Comparison of ENCODE assay signal across 18 cellular contexts in genomic region chr7:94630855-94631254, GRCh38. TPM values are rescaled to one million over a fixed set of nuclear protein-coding genes. Genes with fewer than 3 reads are reported as not detected.
"Had no signal": no experiment of that assay in that cellular context is flagged by ENCODE, and none has a peak within 500 bp of the region (broad histone marks: within the 10 kb centered on the region; RNA-seq: fewer than 3 reads in every experiment).

No MANE protein-coding gene starts in this region.

- H3K27me3 Mint-ChIP-seq: progenitor cell of endocrine pancreas had no signal

- H3K4me3 Mint-ChIP-seq: activated CD4-positive, alpha-beta T cell treated with anti-CD3 and anti-CD28 coated beads, Interleukin-2, amount 10 ng/mL, durations not matched to agents 24 days and 14 days; activated naive CD8-positive, alpha-beta T cell treated with anti-CD3 and anti-CD28 coated beads, Interleukin-2, amount 10 ng/mL, durations not matched to agents 7 days and 5 days; endodermal cell; memory B cell; natural killer cell had no signal

- H3K9me3 Mint-ChIP-seq: activated CD4-positive, alpha-beta T cell treated with anti-CD3 and anti-CD28 coated beads, Interleukin-2, amount 10 ng/mL, durations not matched to agents 24 days and 14 days; activated naive CD8-positive, alpha-beta T cell treated with anti-CD3 and anti-CD28 coated beads, Interleukin-2, amount 10 ng/mL, durations not matched to agents 7 days and 5 days; endodermal cell; memory B cell; natural killer cell had no signal

- H3K4me1 Mint-ChIP-seq: activated CD4-positive, alpha-beta T cell treated with anti-CD3 and anti-CD28 coated beads, Interleukin-2, amount 10 ng/mL, durations not matched to agents 24 days and 14 days; activated naive CD8-positive, alpha-beta T cell treated with anti-CD3 and anti-CD28 coated beads, Interleukin-2, amount 10 ng/mL, durations not matched to agents 7 days and 5 days; memory B cell; natural killer cell had no signal

- ATAC-seq: gastroesophageal sphincter; left lung; natural killer cell; stimulated activated naive CD8-positive, alpha-beta T cell treated with anti-CD3 and anti-CD28 coated beads, Interleukin-15, Interleukin-2, amounts not matched to agents 100 U/mL and 50 U/mL, for 24 hours had no signal

- H3K36me3 ChIP-seq: breast epithelium, gastroesophageal sphincter, left lung, right atrium auricular region had no signal

- H3K4me1 ChIP-seq: breast epithelium, left lung had no signal

- DNase-seq: activated CD4-positive, alpha-beta T cell treated with anti-CD3 and anti-CD28 coated beads, Interleukin-2, amount 10 ng/mL, durations not matched to agents 24 days and 14 days; activated CD4-positive, CD25-positive, alpha-beta regulatory T cell; activated CD8-positive, alpha-beta memory T cell treated with anti-CD3 and anti-CD28 coated beads for 24 hours; activated naive CD8-positive, alpha-beta T cell treated with anti-CD3 and anti-CD28 coated beads, Interleukin-2, amount 10 ng/mL, durations not matched to agents 7 days and 5 days; anterior cingulate cortex; endodermal cell; kidney; left lung; natural killer cell; occipital lobe; small intestine; stimulated activated naive CD8-positive, alpha-beta T cell treated with anti-CD3 and anti-CD28 coated beads, Interleukin-15, Interleukin-2, amounts not matched to agents 100 U/mL and 50 U/mL, for 24 hours; trophoblast cell had no signal

- H3K9me3 ChIP-seq: breast epithelium, gastroesophageal sphincter, left lung, right atrium auricular region had no signal

- H3K27ac Mint-ChIP-seq: activated CD4-positive, alpha-beta T cell treated with anti-CD3 and anti-CD28 coated beads, Interleukin-2, amount 10 ng/mL, durations not matched to agents 24 days and 14 days; activated naive CD8-positive, alpha-beta T cell treated with anti-CD3 and anti-CD28 coated beads, Interleukin-2, amount 10 ng/mL, durations not matched to agents 7 days and 5 days; endodermal cell; memory B cell; natural killer cell; progenitor cell of endocrine pancreas had no signal

- H3K27me3 ChIP-seq: breast epithelium, gastroesophageal sphincter, left lung, right atrium auricular region had no signal

- H3K27ac ChIP-seq: breast epithelium, gastroesophageal sphincter, left lung, right atrium auricular region had no signal

- H3K4me3 ChIP-seq: breast epithelium, gastroesophageal sphincter, left lung, right atrium auricular region had no signal

- H3K36me3 Mint-ChIP-seq: activated naive CD8-positive, alpha-beta T cell treated with anti-CD3 and anti-CD28 coated beads, Interleukin-2, amount 10 ng/mL, durations not matched to agents 7 days and 5 days; memory B cell; natural killer cell had no signal

RNA-seq across cellular contexts. Expression of gene SGCE, which starts 25.1 kb away (rescaled TPM):
- total RNA-seq: activated CD4-positive, alpha-beta T cell treated with anti-CD3 and anti-CD28 coated beads, Interleukin-2, amount 10 ng/mL, durations not matched to agents 24 days and 14 days had no signal
